ENCODE assay signal across 1 cellular context in the genomic region with DNA sequence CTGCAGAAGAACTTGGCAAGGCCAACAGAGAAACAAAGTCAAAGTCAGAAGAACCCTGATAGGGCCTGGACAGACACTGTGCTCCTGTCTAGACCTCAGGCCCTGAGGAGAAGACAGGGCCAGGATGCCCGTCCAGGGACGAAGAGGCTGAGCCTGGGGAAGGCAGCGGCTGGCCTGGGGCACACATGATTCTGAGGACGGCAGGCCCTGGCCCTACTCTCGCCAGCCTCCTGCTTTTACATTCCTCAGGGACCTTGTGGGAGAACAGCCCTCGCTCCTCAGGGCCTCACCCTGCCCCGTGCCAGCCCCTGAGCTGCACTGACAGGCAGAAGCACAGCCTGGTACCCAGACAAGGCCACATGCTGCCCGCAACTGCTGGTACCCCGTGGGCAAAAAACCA.
TF ChIP-seq lines count a peak whose summit lies in the region.

No MANE protein-coding gene starts in this region.

TF ChIP-seq in GM23338, 12 proteins besides CTCF, POLR2A, EP300 and RAD21 (continued from another document):
- TF ChIP-seq STAT1 (IDR thresholded peaks at IDR 0.05; ENCODE audit: unreplicated experiment) (no peak), EZH2 (IDR thresholded peaks at IDR 0.05; ENCODE audit: low read depth, unreplicated experiment) (no peak)
